Comparison of ENCODE assay signal across 17 cellular contexts in the genomic region with DNA sequence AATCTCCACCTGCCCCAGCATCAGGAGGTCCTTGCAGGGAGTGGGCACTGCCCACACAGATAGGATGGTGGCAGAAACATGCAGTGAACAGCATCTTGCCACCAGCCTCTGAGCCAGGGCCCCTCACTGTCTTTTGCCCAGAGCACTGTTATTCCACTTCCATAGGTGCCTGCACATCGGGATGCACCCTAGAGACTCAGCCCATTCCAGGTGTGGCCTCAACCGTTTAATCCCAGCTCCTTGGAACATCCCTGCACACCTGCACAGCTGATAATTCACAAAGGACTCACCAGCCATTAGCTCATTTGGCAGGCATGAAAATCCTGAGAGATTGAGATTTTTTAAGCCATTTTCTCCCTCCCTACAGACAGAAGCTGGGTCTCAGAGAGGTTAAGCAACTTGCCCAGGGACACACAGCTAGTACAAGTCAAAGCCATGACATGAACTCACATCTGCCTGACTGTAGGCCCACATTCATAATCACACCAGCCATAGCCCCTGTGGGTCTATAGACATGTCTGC.
DNase-seq lines count a peak whose midpoint lies in the region; ATAC-seq, FAIRE-seq and TF ChIP-seq lines count a peak whose summit lies in the region.
"Had no signal": no experiment of that assay in that cellular context is flagged by ENCODE, and none has a peak within 500 bp of the region (broad histone marks: within the 10 kb centered on the region; RNA-seq: fewer than 3 reads in every experiment).

No MANE protein-coding gene starts in this region.

- H3K27me3 Mint-ChIP-seq in activated naive CD8-positive, alpha-beta T cell treated with anti-CD3 and anti-CD28 coated beads for 36 hours = no peaks in the 10 kb centered on the region

- WGBS in spleen, 5 donors = 66 to 83% (median 80%) methylated on average over 2 of the region's 2 CpGs

- peaks cover 0 to 4% (median 0%) of the 10 kb centered on the region in 11 experiments; a peak in 3 of 22 replicates for H4K20me1 ChIP-seq in BLaER1 treated with 17β-estradiol and CSF1 and Interleukin-3, amounts not matched to agents 10 nM and 100 nM
- H4K20me1 ChIP-seq in PC-3 (ENCODE audit: low read length) (no peaks in the 10 kb centered on the region), endothelial cell of umbilical vein (replicated peaks; ENCODE audit: control insufficient read depth, extremely low read depth, insufficient read depth, low read length) (no peaks in the 10 kb centered on the region)

- no peak overlapping the region for H2AFZ ChIP-seq in PC-3 (ENCODE audit: low read length)
- H2AFZ ChIP-seq in endothelial cell of umbilical vein (ENCODE audit: low read depth, low read length) = no peak overlapping the region

- no peaks in the 10 kb centered on the region for H3K9me1 ChIP-seq in endothelial cell of umbilical vein (replicated peaks; ENCODE audit: control insufficient read depth, extremely low read depth, insufficient read depth, low read length)

- no peak overlapping the region for H3K9ac ChIP-seq in BLaER1 treated with 17β-estradiol and CSF1 and Interleukin-3, amounts not matched to agents 10 nM and 100 nM
- no peak overlapping the region for H3K9ac ChIP-seq in PC-3 (ENCODE audit: low read length)
- H3K9ac ChIP-seq in endothelial cell of umbilical vein (replicated peaks; ENCODE audit: extremely low read depth, insufficient read depth, low read length) = peak overlapping the region; percentile 14
- H3K9ac ChIP-seq: BLaER1, SK-N-SH had no signal

- peak overlapping the region in 2 of 11 experiments; percentile 1 to 51; a peak in 2 of 22 replicates for H3K27ac ChIP-seq in BLaER1 treated with 17β-estradiol and CSF1 and Interleukin-3, amounts not matched to agents 10 nM and 100 nM
- H3K27ac ChIP-seq in PC-3 (ENCODE audit: low read length) (peak overlapping the region; percentile 39; the same call in 1 of the 2 replicates), endothelial cell of umbilical vein (ENCODE audit: insufficient read depth, low read depth, low read length) (no peak overlapping the region), spleen (no peak overlapping the region)
- H3K27ac ChIP-seq: BLaER1, HL-60 had no signal

- no peak for FAIRE-seq in endothelial cell of umbilical vein (lab: Jason Lieb, UNC)
- FAIRE-seq: HTR-8/SVneo had no signal

- DNase-seq in PC-3 (no peak), endothelial cell of umbilical vein (ENCODE audit: low read depth, low spot score) (no peak), spleen (peak; percentile 49), middle frontal gyrus (ENCODE audit: extremely low spot score, low spot score) (no peak)
- no peak for DNase-seq in stimulated activated CD4-positive, alpha-beta T cell treated with anti-CD3 and anti-CD28 coated beads, Interleukin-4, amount 100 ng/mL, for 4 hours
- no peak for DNase-seq in activated naive CD8-positive, alpha-beta T cell treated with anti-CD3 and anti-CD28 coated beads for 36 hours
- DNase-seq: CD8-positive, alpha-beta memory T cell; DMS79 treated with DMSO at 0.1 percent for 48 hours; MV-4-11; NCI-H146; NCI-H2227 treated with DMSO at 0.1 percent for 48 hours; SK-N-SH had no signal

- no peaks in the 10 kb centered on the region for H3K9me2 ChIP-seq in PC-3 (replicated peaks; ENCODE audit: low read length)
- H3K9me2 ChIP-seq: SK-N-SH had no signal

- POLR2A ChIA-PET in PC-3 (lab: Charles Lee; ENCODE audit: unreplicated experiment) (interaction anchor here (0.6 kb wide), 1 partner anchor 10 kb away, joined by 3 read pairs; no protein-coding TSS in a partner anchor), endothelial cell of umbilical vein (lab: Charles Lee) (interaction anchor here (1.4 kb wide), 1 partner anchor 116 kb away, joined by 6 read pairs; a partner anchor contains a TSS)

- ATAC-seq in PC-3 = no peak
- ATAC-seq: Right ventricle myocardium inferior had no signal

- no peaks in the 10 kb centered on the region for H3K36me3 Mint-ChIP-seq in activated naive CD8-positive, alpha-beta T cell treated with anti-CD3 and anti-CD28 coated beads for 36 hours
- H3K36me3 Mint-ChIP-seq: CD8-positive, alpha-beta memory T cell had no signal

- no peaks in the 10 kb centered on the region for H3K9me3 Mint-ChIP-seq in activated naive CD8-positive, alpha-beta T cell treated with anti-CD3 and anti-CD28 coated beads for 36 hours
- H3K9me3 Mint-ChIP-seq: CD8-positive, alpha-beta memory T cell had no signal

- dilution Hi-C loops in endothelial cell of umbilical vein (cut with MboI; ENCODE audit: extremely low pct_ligation_motif_present, low sequenced_read_pairs) = no loop called here

- H3K9me3 ChIP-seq in BLaER1 treated with 17β-estradiol and CSF1 and Interleukin-3, amounts not matched to agents 10 nM and 100 nM (replicated peaks in 1 of 11) = no peaks in the 10 kb centered on the region
- H3K9me3 ChIP-seq in PC-3 (ENCODE audit: low read length) (no peaks in the 10 kb centered on the region), endothelial cell of umbilical vein (replicated peaks; ENCODE audit: control insufficient read depth, insufficient read depth, low read length) (no peaks in the 10 kb centered on the region), spleen (no peaks in the 10 kb centered on the region)
- H3K9me3 ChIP-seq: BLaER1, SK-N-SH had no signal

- BruUV-seq in PC-3 (replicated peaks; lab: Mats Ljungman, UMichigan) (no TSS peak), endothelial cell of umbilical vein (replicated peaks; lab: Mats Ljungman, UMichigan) (no TSS peak)

- no peak overlapping the region for H3K27ac Mint-ChIP-seq in activated naive CD8-positive, alpha-beta T cell treated with anti-CD3 and anti-CD28 coated beads for 36 hours
- H3K27ac Mint-ChIP-seq: CD8-positive, alpha-beta memory T cell had no signal

- H3K27me3 ChIP-seq in BLaER1 treated with 17β-estradiol and CSF1 and Interleukin-3, amounts not matched to agents 10 nM and 100 nM = peaks cover 71 to 100% (median 95%) of the 10 kb centered on the region in 11 experiments
- H3K27me3 ChIP-seq in PC-3 (ENCODE audit: low read length) (no peaks in the 10 kb centered on the region), endothelial cell of umbilical vein (ENCODE audit: control insufficient read depth in 2 of 2, insufficient read depth in 2 of 2, low read length in 2 of 2) (no peaks in the 10 kb centered on the region), spleen (replicated peaks in 1 of 7) (peaks cover 0 to 3% (median 0%) of the 10 kb centered on the region in 7 donors)

- TF ChIP-seq CTCF in PC-3 (conservative IDR thresholded peaks at IDR 0.05; ENCODE audit: low read depth, low read length) (no peak), endothelial cell of umbilical vein (IDR thresholded peaks at IDR 0.05; ENCODE audit: extremely low read depth in 1 of 2, insufficient read depth in 1 of 2, low read depth in 1 of 2, low read length in 2 of 2) (no peak), spleen (IDR thresholded peaks at IDR 0.05 in 8 of 11, conservative IDR thresholded peaks at IDR 0.05 in 3 of 11) (no peak)

- peaks cover 9 to 38% (median 25%) of the 10 kb centered on the region in 10 experiments for H3K4me1 ChIP-seq in BLaER1 treated with 17β-estradiol and CSF1 and Interleukin-3, amounts not matched to agents 10 nM and 100 nM
- peaks cover 10% of the 10 kb centered on the region for H3K4me1 ChIP-seq in PC-3 (ENCODE audit: insufficient read depth, low read length)
- H3K4me1 ChIP-seq in endothelial cell of umbilical vein (ENCODE audit: control insufficient read depth, extremely low read depth, insufficient read depth, low read length) = peaks cover 9% of the 10 kb centered on the region
- H3K4me1 ChIP-seq in spleen = no peaks in the 10 kb centered on the region

- H3K79me2 ChIP-seq in PC-3 (ENCODE audit: low read length) = no peaks in the 10 kb centered on the region
- H3K79me2 ChIP-seq in endothelial cell of umbilical vein (ENCODE audit: control insufficient read depth, insufficient read depth, low read length) = no peaks in the 10 kb centered on the region

- no peaks in the 10 kb centered on the region for H3K4me1 Mint-ChIP-seq in activated naive CD8-positive, alpha-beta T cell treated with anti-CD3 and anti-CD28 coated beads for 36 hours
- H3K4me1 Mint-ChIP-seq: CD8-positive, alpha-beta memory T cell had no signal

- intact Hi-C loops in PC-3 (cut with micrococcal nuclease) = no loop called here
- intact Hi-C loops in endothelial cell of umbilical vein (cut with micrococcal nuclease) = loop anchor here (5.0 kb wide), 1 partner anchor 52 kb away; no protein-coding TSS in a partner anchor
- intact Hi-C loops in spleen (cut with DNase I; ENCODE audit: low total_unique reads) = no loop called here

- H3K4me3 Mint-ChIP-seq in activated naive CD8-positive, alpha-beta T cell treated with anti-CD3 and anti-CD28 coated beads for 36 hours = no peak overlapping the region
- H3K4me3 Mint-ChIP-seq: CD8-positive, alpha-beta memory T cell had no signal

- H3K4me2 ChIP-seq in BLaER1 treated with 17β-estradiol and CSF1 and Interleukin-3, amounts not matched to agents 10 nM and 100 nM = peak overlapping the region in 9 of 11 experiments; percentile 16 to 66 (median 46); a peak in 16 of 22 replicates
- no peak overlapping the region for H3K4me2 ChIP-seq in PC-3 (ENCODE audit: low read length)
- H3K4me2 ChIP-seq in endothelial cell of umbilical vein (ENCODE audit: insufficient read depth, low read length) = no peak overlapping the region
- H3K4me2 ChIP-seq: BLaER1, SK-N-SH had no signal

- H3K36me3 ChIP-seq in BLaER1 treated with 17β-estradiol and CSF1 and Interleukin-3, amounts not matched to agents 10 nM and 100 nM = no peaks in the 10 kb centered on the region
- H3K36me3 ChIP-seq in PC-3 (ENCODE audit: low read depth, low read length) (no peaks in the 10 kb centered on the region), endothelial cell of umbilical vein (ENCODE audit: control insufficient read depth in 2 of 2, extremely low read depth in 1 of 2, insufficient read depth in 2 of 2, low read length in 2 of 2) (no peaks in the 10 kb centered on the region), spleen (no peaks in the 10 kb centered on the region)
- H3K36me3 ChIP-seq: BLaER1 had no signal

- CTCF ChIA-PET in PC-3 (lab: Charles Lee) (no interaction called here), endothelial cell of umbilical vein (lab: Charles Lee) (interaction anchor here (0.8 to 1.1 kb wide), 3 partner anchors 17 to 117 kb away, joined by 3 to 4 read pairs (median 3); a partner anchor contains a TSS)

- no peaks in the 10 kb centered on the region for H3F3A ChIP-seq in PC-3 (ENCODE audit: low read length, unreplicated experiment)

- TF ChIP-seq POLR2A in endothelial cell of umbilical vein (IDR thresholded peaks at IDR 0.05; ENCODE audit: low read depth, low read length) (no peak), spleen (IDR thresholded peaks at IDR 0.05) (no peak)

- H3K4me3 ChIP-seq in BLaER1 treated with 17β-estradiol and CSF1 and Interleukin-3, amounts not matched to agents 10 nM and 100 nM = no peak overlapping the region
- H3K4me3 ChIP-seq in PC-3 (ENCODE audit: low read length) (no peak overlapping the region), endothelial cell of umbilical vein (replicated peaks in 1 of 3; ENCODE audit: insufficient read depth in 1 of 3, low read depth in 1 of 3, low read length in 3 of 3) (no peak overlapping the region), spleen (no peak overlapping the region)
- H3K4me3 ChIP-seq: BLaER1 had no signal

TF ChIP-seq in endothelial cell of umbilical vein, 7 proteins besides CTCF, POLR2A, EP300 and RAD21 (continues in another document):
- TF ChIP-seq, protein P1, sequence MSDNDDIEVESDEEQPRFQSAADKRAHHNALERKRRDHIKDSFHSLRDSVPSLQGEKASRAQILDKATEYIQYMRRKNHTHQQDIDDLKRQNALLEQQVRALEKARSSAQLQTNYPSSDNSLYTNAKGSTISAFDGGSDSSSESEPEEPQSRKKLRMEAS (IDR thresholded peaks at IDR 0.05; ENCODE audit: insufficient read depth, insufficient read length) = no peak

Comparison
In these comparisons a context has a peak if more than half of its experiments do, and no peak if none do; other contexts are left out.
1. H3K4me2 ChIP-seq: peak in BLaER1 treated with 17β-estradiol and CSF1 and Interleukin-3, amounts not matched to agents 10 nM and 100 nM (9 of 11); none in PC-3 (single experiment) and endothelial cell of umbilical vein (single experiment).